In genomic region chr14:87179936-87180335, GRCh38 we compare ENCODE assay signal across 29 cellular contexts.
"Had no signal": no experiment of that assay in that cellular context is flagged by ENCODE, and none has a peak within 500 bp of the region (broad histone marks: within the 10 kb centered on the region; RNA-seq: fewer than 3 reads in every experiment).

No MANE protein-coding gene starts in this region.

- H3K27me3 ChIP-seq: colonic mucosa, esophagus muscularis mucosa, right atrium auricular region, suprapubic skin, transverse colon, upper lobe of right lung, uterus had no signal

- H3K4me3 ChIP-seq: colonic mucosa, esophagus muscularis mucosa, neural progenitor cell, right atrium auricular region, smooth muscle cell, suprapubic skin, transverse colon, upper lobe of right lung, uterus had no signal

- H3K4me1 Mint-ChIP-seq: naive thymus-derived CD4-positive, alpha-beta T cell; neural progenitor cell; stimulated activated naive CD8-positive, alpha-beta T cell treated with anti-CD3 and anti-CD28 coated beads, Interleukin-15, amount 100 ng/mL, for 72 hours had no signal

- H3K4me3 Mint-ChIP-seq: dendritic cell treated with granulocyte-macrophage colony-stimulating factor and Interleukin-4, amounts not matched to agents 40 ng/mL and 50 ng/mL, for 4 days; endodermal cell; naive thymus-derived CD4-positive, alpha-beta T cell; nephron; neural progenitor cell; stimulated activated naive CD8-positive, alpha-beta T cell treated with anti-CD3 and anti-CD28 coated beads, Interleukin-15, amount 100 ng/mL, for 72 hours had no signal

- H3K9me3 Mint-ChIP-seq: nephron, neural progenitor cell had no signal

- H3K36me3 Mint-ChIP-seq: naive thymus-derived CD4-positive, alpha-beta T cell; neural progenitor cell had no signal

- H3K27me3 Mint-ChIP-seq: dendritic cell treated with granulocyte-macrophage colony-stimulating factor and Interleukin-4, amounts not matched to agents 40 ng/mL and 50 ng/mL, for 4 days; naive thymus-derived CD4-positive, alpha-beta T cell; progenitor cell of endocrine pancreas; stimulated activated naive CD8-positive, alpha-beta T cell treated with anti-CD3 and anti-CD28 coated beads, Interleukin-15, amount 100 ng/mL, for 72 hours had no signal

- H3K9me3 ChIP-seq: colonic mucosa, esophagus muscularis mucosa, right atrium auricular region, suprapubic skin, transverse colon, upper lobe of right lung, uterus had no signal

- H3K4me1 ChIP-seq: colonic mucosa, esophagus muscularis mucosa, neural progenitor cell, parathyroid adenoma, right atrium auricular region, suprapubic skin, transverse colon, upper lobe of right lung, uterus had no signal

- H3K27ac Mint-ChIP-seq: dendritic cell treated with granulocyte-macrophage colony-stimulating factor and Interleukin-4, amounts not matched to agents 40 ng/mL and 50 ng/mL, for 4 days; endodermal cell; naive thymus-derived CD4-positive, alpha-beta T cell; neural progenitor cell; progenitor cell of endocrine pancreas; stimulated activated naive CD8-positive, alpha-beta T cell treated with anti-CD3 and anti-CD28 coated beads, Interleukin-15, amount 100 ng/mL, for 72 hours had no signal

- H3K27ac ChIP-seq: colonic mucosa, epithelial cell of prostate, esophagus muscularis mucosa, neural progenitor cell, parathyroid adenoma, right atrium auricular region, suprapubic skin, transverse colon, upper lobe of right lung, uterus had no signal

- ATAC-seq: left lobe of liver; naive thymus-derived CD4-positive, alpha-beta T cell; sciatic nerve; stimulated activated naive CD8-positive, alpha-beta T cell treated with anti-CD3 and anti-CD28 coated beads, Interleukin-15, amount 100 ng/mL, for 72 hours; upper lobe of right lung had no signal

- H3K36me3 ChIP-seq: colonic mucosa, esophagus muscularis mucosa, neural progenitor cell, right atrium auricular region, suprapubic skin, transverse colon, upper lobe of right lung, uterus had no signal

- DNase-seq: colonic mucosa; effector CD8-positive, alpha-beta T cell; endodermal cell; foreskin melanocyte; head of caudate nucleus; mesendoderm; midbrain; naive thymus-derived CD4-positive, alpha-beta T cell; stimulated activated CD4-positive, alpha-beta T cell treated with anti-CD3 and anti-CD28 coated beads, Interleukin-12 subunit alpha, Interleukin-12 subunit beta, amount 100 ng/mL, for 4 hours; stimulated activated CD4-positive, alpha-beta T cell treated with anti-CD3 and anti-CD28 coated beads, Interleukin-1b, Interleukin-23, amount 100 ng/mL, for 48 hours; stimulated activated CD4-positive, alpha-beta T cell treated with anti-CD3 and anti-CD28 coated beads, Interleukin-4, amount 100 ng/mL, for 1 hour; stimulated activated CD8-positive, alpha-beta memory T cell treated with anti-CD3 and anti-CD28 coated beads, Interleukin-4, amount 100 ng/mL, for 48 hours; stimulated activated naive CD4-positive, alpha-beta T cell; stimulated activated naive CD8-positive, alpha-beta T cell treated with anti-CD3 and anti-CD28 coated beads, Interleukin-15, amount 100 ng/mL, for 72 hours; transverse colon; upper lobe of right lung; uterus had no signal
